In the genomic region with DNA sequence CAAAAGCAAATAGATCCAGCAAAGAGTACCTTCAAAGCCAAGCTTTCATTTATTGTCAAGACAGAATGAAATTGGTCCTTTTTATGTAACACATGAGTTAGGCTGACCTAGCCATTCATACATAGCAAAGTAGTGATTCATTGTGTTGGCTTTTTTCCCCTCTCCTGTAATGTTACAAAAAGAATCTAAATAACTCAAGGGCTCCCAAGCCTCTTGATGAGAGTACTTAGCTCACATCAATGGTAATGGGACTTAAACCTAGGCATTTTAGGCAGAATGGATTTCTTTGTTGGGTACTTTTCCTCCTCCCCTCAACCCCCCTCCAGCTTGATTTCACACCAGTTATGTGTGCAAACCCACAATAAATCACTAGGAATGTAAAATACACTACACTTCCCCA, we compare ENCODE assay signal across 1 cellular context.
TF ChIP-seq lines count a peak whose summit lies in the region.

No MANE protein-coding gene starts in this region.

TF ChIP-seq in SK-N-SH, 30 proteins besides CTCF, POLR2A, EP300 and RAD21 (continued from another document):
- TF ChIP-seq REST (IDR thresholded peaks at IDR 0.05; ENCODE audit: low read depth, low read length) (no peak), NFIC (IDR thresholded peaks at IDR 0.05; ENCODE audit: borderline replicate concordance) (peak; percentile 45; the same call in 1 of the 2 replicates), MXI1 (IDR thresholded peaks at IDR 0.05; ENCODE audit: low read depth, low read length) (no peak), FOSL2 (IDR thresholded peaks at IDR 0.05; ENCODE audit: borderline replicate concordance, low read depth) (peak; percentile 63; the same call in 1 of the 2 replicates), PBX3 (IDR thresholded peaks at IDR 0.05) (peak; percentile 23), TEAD4 (IDR thresholded peaks at IDR 0.05; ENCODE audit: borderline replicate concordance, insufficient read depth) (0 out of 2 replicates have a peak, but pooled peaks have one; percentile 28), FOXJ3 (CRISPR knock-in tag; IDR thresholded peaks at IDR 0.05) (no peak), JUND (IDR thresholded peaks at IDR 0.05) (peak; percentile 69), TCF12 (IDR thresholded peaks at IDR 0.05) (peak; percentile 38)
- TF ChIP-seq, protein P1, sequence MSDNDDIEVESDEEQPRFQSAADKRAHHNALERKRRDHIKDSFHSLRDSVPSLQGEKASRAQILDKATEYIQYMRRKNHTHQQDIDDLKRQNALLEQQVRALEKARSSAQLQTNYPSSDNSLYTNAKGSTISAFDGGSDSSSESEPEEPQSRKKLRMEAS (IDR thresholded peaks at IDR 0.05; ENCODE audit: low read depth): no peak
- TF ChIP-seq, protein P2, sequence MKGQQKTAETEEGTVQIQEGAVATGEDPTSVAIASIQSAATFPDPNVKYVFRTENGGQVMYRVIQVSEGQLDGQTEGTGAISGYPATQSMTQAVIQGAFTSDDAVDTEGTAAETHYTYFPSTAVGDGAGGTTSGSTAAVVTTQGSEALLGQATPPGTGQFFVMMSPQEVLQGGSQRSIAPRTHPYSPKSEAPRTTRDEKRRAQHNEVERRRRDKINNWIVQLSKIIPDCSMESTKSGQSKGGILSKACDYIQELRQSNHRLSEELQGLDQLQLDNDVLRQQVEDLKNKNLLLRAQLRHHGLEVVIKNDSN (IDR thresholded peaks at IDR 0.05; ENCODE audit: borderline replicate concordance, low read depth): no peak
TF ChIP-seq in SK-N-SH: peak in this region for 6.
